ENCODE assay signal across 1 cellular context in the genomic region with DNA sequence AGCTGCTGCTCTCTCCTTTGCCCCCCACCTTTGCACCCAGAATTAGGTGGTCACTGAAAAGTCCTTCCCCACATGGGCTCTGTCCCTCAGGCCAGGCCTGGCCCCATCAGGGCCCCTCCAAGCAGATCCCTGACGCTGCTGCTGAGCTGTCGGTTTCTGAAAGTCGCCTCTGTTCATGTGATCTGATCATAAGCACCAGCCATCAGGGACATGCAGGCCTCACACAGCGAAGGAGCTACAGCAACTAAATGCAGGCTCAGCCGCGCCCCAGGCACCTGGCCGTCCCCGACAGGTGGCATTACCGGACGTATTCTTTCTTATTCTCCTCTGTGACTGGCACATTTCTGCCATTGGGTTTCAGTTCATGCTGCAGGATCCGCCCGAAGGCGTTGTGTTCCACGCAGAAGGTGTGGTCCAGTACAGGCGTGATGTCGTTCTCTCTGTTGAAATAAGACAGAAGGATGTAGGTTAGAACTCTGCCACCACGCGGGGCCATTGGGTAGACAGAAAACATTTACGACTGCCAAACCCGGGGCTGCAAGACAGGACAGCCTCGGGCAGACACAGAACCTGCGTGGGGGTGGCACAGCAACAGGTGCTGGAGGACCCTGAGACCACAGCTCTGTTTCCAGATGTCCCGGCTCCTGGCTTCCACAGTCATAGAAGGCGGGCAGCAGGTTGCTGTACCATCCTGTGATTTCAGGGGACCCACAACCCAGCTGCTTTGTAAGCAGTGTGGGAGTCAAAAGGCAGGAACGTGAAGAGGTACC.
A peak's percentile ranks its signal among the peaks of the same experiment; 100 is the strongest.
TF ChIP-seq lines count a peak whose summit lies in the region.

No MANE protein-coding gene starts in this region.

TF ChIP-seq in K562, 482 proteins besides CTCF, POLR2A, EP300 and RAD21 (continued from another document):
- TF ChIP-seq, protein P1, sequence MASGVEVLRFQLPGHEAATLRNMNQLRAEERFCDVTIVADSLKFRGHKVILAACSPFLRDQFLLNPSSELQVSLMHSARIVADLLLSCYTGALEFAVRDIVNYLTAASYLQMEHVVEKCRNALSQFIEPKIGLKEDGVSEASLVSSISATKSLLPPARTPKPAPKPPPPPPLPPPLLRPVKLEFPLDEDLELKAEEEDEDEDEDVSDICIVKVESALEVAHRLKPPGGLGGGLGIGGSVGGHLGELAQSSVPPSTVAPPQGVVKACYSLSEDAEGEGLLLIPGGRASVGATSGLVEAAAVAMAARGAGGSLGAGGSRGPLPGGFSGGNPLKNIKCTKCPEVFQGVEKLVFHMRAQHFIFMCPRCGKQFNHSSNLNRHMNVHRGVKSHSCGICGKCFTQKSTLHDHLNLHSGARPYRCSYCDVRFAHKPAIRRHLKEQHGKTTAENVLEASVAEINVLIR (CRISPR knock-in tag; IDR thresholded peaks at IDR 0.05), result no peak
- TF ChIP-seq POLR2AphosphoS5 (IDR thresholded peaks at IDR 0.05; ENCODE audit: control insufficient read depth, insufficient read depth, low read depth, low read length), result peak; percentile 28; the same call in 1 of the 2 replicates
- TF ChIP-seq CBX1 (IDR thresholded peaks at IDR 0.05; ENCODE audit: low read depth), result no peak
- TF ChIP-seq, protein P2, sequence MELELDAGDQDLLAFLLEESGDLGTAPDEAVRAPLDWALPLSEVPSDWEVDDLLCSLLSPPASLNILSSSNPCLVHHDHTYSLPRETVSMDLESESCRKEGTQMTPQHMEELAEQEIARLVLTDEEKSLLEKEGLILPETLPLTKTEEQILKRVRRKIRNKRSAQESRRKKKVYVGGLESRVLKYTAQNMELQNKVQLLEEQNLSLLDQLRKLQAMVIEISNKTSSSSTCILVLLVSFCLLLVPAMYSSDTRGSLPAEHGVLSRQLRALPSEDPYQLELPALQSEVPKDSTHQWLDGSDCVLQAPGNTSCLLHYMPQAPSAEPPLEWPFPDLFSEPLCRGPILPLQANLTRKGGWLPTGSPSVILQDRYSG (tag; conservative IDR thresholded peaks at IDR 0.05; ENCODE audit: low read depth), result no peak
- TF ChIP-seq RHOXF2B (CRISPR knock-in tag; conservative IDR thresholded peaks at IDR 0.05), result no peak
- TF ChIP-seq TBL1XR1 (IDR thresholded peaks at IDR 0.05; ENCODE audit: low read length in 2 of 2), result no peak
- no peak for TF ChIP-seq ZSCAN32 (CRISPR knock-in tag; IDR thresholded peaks at IDR 0.05)
